8 cellular contexts compared by ENCODE assay signal in the genomic region with DNA sequence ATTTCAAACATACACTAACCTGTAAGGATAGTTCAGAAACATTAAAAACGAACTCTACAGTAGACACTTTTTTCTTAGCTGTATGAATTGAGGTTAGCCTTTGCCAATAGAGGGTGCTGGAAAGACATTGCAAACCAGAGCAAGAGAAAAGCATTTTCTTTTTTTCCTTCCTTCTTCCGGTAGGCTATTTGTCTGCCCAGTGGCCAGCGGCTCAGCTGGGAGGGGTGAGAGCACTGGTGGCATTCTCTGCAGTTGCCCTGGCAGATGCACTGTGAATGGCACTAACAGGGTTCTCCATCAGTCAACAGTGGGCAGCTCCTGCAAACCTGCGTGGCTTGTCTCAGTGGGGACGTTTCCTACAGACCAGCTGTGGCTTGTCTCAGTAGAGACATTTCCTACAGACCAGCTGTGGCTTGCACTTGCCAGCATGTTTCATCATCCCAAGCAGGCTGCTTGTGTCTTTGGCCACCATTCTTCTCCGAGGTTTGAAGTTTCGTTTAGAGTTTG.
DNase-seq lines count a peak whose midpoint lies in the region; ATAC-seq, FAIRE-seq and TF ChIP-seq lines count a peak whose summit lies in the region.

No MANE protein-coding gene starts in this region.

- ATAC-seq in HG03457 (IDR thresholded peaks at IDR 0.05; ENCODE audit: unreplicated experiment) = peak; percentile 82
- ATAC-seq in omental fat pad (ENCODE audit: low FRiP score) = peak; percentile 32
- no peak for ATAC-seq in HG03039 (IDR thresholded peaks at IDR 0.05; ENCODE audit: unreplicated experiment)

- peak; percentile 23 for FAIRE-seq in GM19239 (lab: Jason Lieb, UNC)

- DNase-seq in GM19239 (ENCODE audit: insufficient read length, low spot score) (no peak), RPMI7951 (ENCODE audit: low read depth) (peak; percentile 47), fibroblast of gingiva (ENCODE audit: low read depth) (peak; percentile 35), omental fat pad (ENCODE audit: low spot score) (no peak), kidney glomerular epithelial cell (lab: John Stamatoyannopoulos, UW) (no peak)
- no peak for DNase-seq in activated effector memory CD4-positive, alpha-beta T cell treated with Interleukin-2 at 50 U/mL for 16 hours

- no peak for TF ChIP-seq CTCF in omental fat pad (IDR thresholded peaks at IDR 0.05)

Comparison
In these comparisons a context has a peak if more than half of its experiments do, and no peak if none do; other contexts are left out.
1. DNase-seq: peak in RPMI7951 (single experiment) and fibroblast of gingiva (single experiment); none in GM19239 (single experiment), omental fat pad (single experiment), kidney glomerular epithelial cell (single experiment) and activated effector memory CD4-positive, alpha-beta T cell treated with Interleukin-2 at 50 U/mL for 16 hours (single experiment).